11 cellular contexts compared by ENCODE assay signal in the genomic region with DNA sequence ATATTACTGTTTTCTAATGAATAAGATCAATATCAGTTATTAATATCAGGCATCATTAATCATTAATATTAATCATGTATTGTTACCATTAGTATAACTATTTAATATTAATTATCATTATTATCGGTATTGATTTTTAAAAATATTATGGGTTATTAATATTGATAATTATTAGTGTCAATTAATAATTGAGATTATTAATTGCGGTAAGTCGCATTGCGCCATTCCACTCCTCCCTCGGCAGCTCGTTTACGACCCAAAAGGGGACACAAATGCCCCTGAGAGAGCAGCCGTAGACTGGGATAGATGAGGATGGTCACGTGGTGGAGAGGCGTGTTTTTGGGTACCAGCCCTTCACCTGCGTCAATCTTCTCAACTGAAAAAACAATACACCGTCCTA. TPM values are rescaled to one million over a fixed set of nuclear protein-coding genes. Genes with fewer than 3 reads are reported as not detected.
"Had no signal": no experiment of that assay in that cellular context is flagged by ENCODE, and none has a peak within 500 bp of the region (broad histone marks: within the 10 kb centered on the region; RNA-seq: fewer than 3 reads in every experiment).

No MANE protein-coding gene starts in this region.

RNA-seq across cellular contexts. Expression of a gene that starts 7.6 kb away (rescaled TPM):
- total RNA-seq: OCI-LY7, PC-3, PC-9, Peyer's patch, Right ventricle myocardium inferior, Right ventricle myocardium superior, RPMI7951, SJCRH30, SJSA1, SK-MEL-5 had no signal
- polyA plus RNA-seq: SK-N-SH had no signal

RNA-seq across cellular contexts. Expression of a gene that starts 52.8 kb away (rescaled TPM):
- total RNA-seq: OCI-LY7, PC-3, PC-9, Peyer's patch, Right ventricle myocardium inferior, Right ventricle myocardium superior, RPMI7951, SJCRH30, SJSA1, SK-MEL-5 had no signal
- polyA plus RNA-seq: SK-N-SH had no signal
